In genomic region chr6:28657756-28658465, GRCh38 we compare ENCODE assay signal across 8 cellular contexts.
DNase-seq lines count a peak whose midpoint lies in the region.

No MANE protein-coding gene starts in this region.

- no peak overlapping the region for H3K27ac ChIP-seq in mesendoderm (ENCODE audit: low read depth, low read length)
- no peak overlapping the region for H3K27ac ChIP-seq in effector memory CD4-positive, alpha-beta T cell (ENCODE audit: insufficient read depth, low read length, poor library complexity, severe bottlenecking)

- H3K36me3 ChIP-seq in mesendoderm (ENCODE audit: control insufficient read depth, insufficient read depth, low read length): no peaks in the 10 kb centered on the region
- H3K36me3 ChIP-seq in effector memory CD4-positive, alpha-beta T cell (ENCODE audit: control insufficient read depth, insufficient read depth, low read length): no peaks in the 10 kb centered on the region

- H4K8ac ChIP-seq in mesendoderm (ENCODE audit: low read depth, low read length): no peak overlapping the region

- H3K23ac ChIP-seq in mesendoderm (ENCODE audit: low read length): no peak overlapping the region

- WGBS in mesendoderm (ENCODE audit: extremely low coverage, insufficient coverage, low lambda C conversion rate): no CpG with 5 or more reads among the region's 27 CpGs

- H3K4me3 ChIP-seq in mesendoderm (ENCODE audit: low read length): peak overlapping the region; percentile 63
- no peak overlapping the region for H3K4me3 ChIP-seq in effector memory CD4-positive, alpha-beta T cell (ENCODE audit: insufficient read depth, low read depth, low read length, poor library complexity, severe bottlenecking)

- H2BK120ac ChIP-seq in mesendoderm (ENCODE audit: low read depth, low read length): no peak overlapping the region

- H3K4ac ChIP-seq in mesendoderm (ENCODE audit: low read depth, low read length): no peak overlapping the region

- DNase-seq in COLO668 (lab: John Stamatoyannopoulos, UW; ENCODE audit: unreplicated experiment) (peak; percentile 2), HCEC 1CT (peak; percentile 55), NCI-H2171 treated with DMSO at 0.1 percent for 48 hours (lab: John Stamatoyannopoulos, UW) (peak; percentile 83), mesendoderm (peak; percentile 74)
- DNase-seq in activated CD4-positive, alpha-beta T cell treated with anti-CD3 and anti-CD28 coated beads, Interleukin-2, amount 50 U/mL, for 24 hours (ENCODE audit: low read depth in 1 of 2, low spot score in 1 of 2): peak; percentile 48 to 70
- peak; percentile 8 for DNase-seq in effector CD8-positive, alpha-beta T cell (lab: John Stamatoyannopoulos, UW)
- DNase-seq in stimulated activated naive CD4-positive, alpha-beta T cell (lab: John Stamatoyannopoulos, UW): peak; percentile 12 to 69 (median 26)
- no peak for DNase-seq in effector memory CD4-positive, alpha-beta T cell

- H2BK5ac ChIP-seq in mesendoderm (ENCODE audit: low read length): no peak overlapping the region

- H4K5ac ChIP-seq in mesendoderm (ENCODE audit: low read length): no peak overlapping the region

- no peaks in the 10 kb centered on the region for H3K79me2 ChIP-seq in mesendoderm (ENCODE audit: control insufficient read depth, insufficient read depth, low read length)

- H3K27me3 ChIP-seq in mesendoderm (ENCODE audit: insufficient read depth, low read length, poor library complexity): no peaks in the 10 kb centered on the region
- peaks cover 21% of the 10 kb centered on the region for H3K27me3 ChIP-seq in effector memory CD4-positive, alpha-beta T cell (replicated peaks; ENCODE audit: control insufficient read depth, insufficient read depth, low read length, poor library complexity, severe bottlenecking)

- H3K56ac ChIP-seq in mesendoderm (ENCODE audit: low read length): no peak overlapping the region

- H3K18ac ChIP-seq in mesendoderm (ENCODE audit: low read length): no peak overlapping the region

- no peaks in the 10 kb centered on the region for H3K9me3 ChIP-seq in effector memory CD4-positive, alpha-beta T cell (ENCODE audit: control insufficient read depth, low read length)

- H3K4me1 ChIP-seq in mesendoderm (ENCODE audit: control insufficient read depth, low read depth, low read length): no peaks in the 10 kb centered on the region
- no peaks in the 10 kb centered on the region for H3K4me1 ChIP-seq in effector memory CD4-positive, alpha-beta T cell (ENCODE audit: control insufficient read depth, insufficient read depth, low read length, poor library complexity, severe bottlenecking)

- peak overlapping the region; percentile 50 for H3K9ac ChIP-seq in mesendoderm (ENCODE audit: low read length)

- H2BK15ac ChIP-seq in mesendoderm (replicated peaks; ENCODE audit: low read depth): no peak overlapping the region

- H3K4me2 ChIP-seq in mesendoderm (ENCODE audit: low read length): peak overlapping the region; percentile 75

- no peaks in the 10 kb centered on the region for H3K79me1 ChIP-seq in mesendoderm (ENCODE audit: low read length)

- no peak overlapping the region for H2AK5ac ChIP-seq in mesendoderm (ENCODE audit: low read length)

Comparison
In these comparisons a context has a peak if more than half of its experiments do, and no peak if none do; other contexts are left out.
1. DNase-seq: peak in COLO668 (single experiment), HCEC 1CT (single experiment), NCI-H2171 treated with DMSO at 0.1 percent for 48 hours (single experiment), activated CD4-positive, alpha-beta T cell treated with anti-CD3 and anti-CD28 coated beads, Interleukin-2, amount 50 U/mL, for 24 hours (2 of 2), effector CD8-positive, alpha-beta T cell (single experiment), mesendoderm (single experiment) and stimulated activated naive CD4-positive, alpha-beta T cell (6 of 6); none in effector memory CD4-positive, alpha-beta T cell (0 of 3).